22 cellular contexts compared by ENCODE assay signal in genomic region chr17:42255425-42255810, GRCh38. TPM values are rescaled to one million over a fixed set of nuclear protein-coding genes. Genes with fewer than 3 reads are reported as not detected.
A peak's percentile ranks its signal among the peaks of the same experiment; 100 is the strongest.
DNase-seq lines count a peak whose midpoint lies in the region; ATAC-seq and TF ChIP-seq lines count a peak whose summit lies in the region.
"Had no signal": no experiment of that assay in that cellular context is flagged by ENCODE, and none has a peak within 500 bp of the region (broad histone marks: within the 10 kb centered on the region; RNA-seq: fewer than 3 reads in every experiment).

No MANE protein-coding gene starts in this region.

- H3K79me1 ChIP-seq in IMR-90 (ENCODE audit: low read depth in 1 of 2, low read length in 2 of 2), result peaks cover 25 to 70% of the 10 kb centered on the region in 2 experiments

- H3K4me1 ChIP-seq in IMR-90 (ENCODE audit: control insufficient read depth, insufficient read depth, low read length), result no peaks in the 10 kb centered on the region; the same call in 1 of the 2 replicates
- peaks cover 2% of the 10 kb centered on the region for H3K4me1 ChIP-seq in right cardiac atrium (ENCODE audit: control insufficient read depth, insufficient read depth, low read length)
- H3K4me1 ChIP-seq: Peyer's patch, prostate gland, uterus had no signal

- CTCF ChIA-PET in IMR-90 (lab: Yijun Ruan, JAX), result no interaction called here

- no peak overlapping the region for H2AFZ ChIP-seq in IMR-90 (replicated peaks; ENCODE audit: low read length, poor library complexity)
- H2AFZ ChIP-seq: GM23248 had no signal

- no peak overlapping the region for H2BK20ac ChIP-seq in IMR-90 (ENCODE audit: low read depth, low read length)

- no peak overlapping the region for H3K4me3 ChIP-seq in IMR-90 (ENCODE audit: insufficient read depth, low read depth, low read length)
- no peak overlapping the region for H3K4me3 ChIP-seq in right cardiac atrium (ENCODE audit: low read length)
- H3K4me3 ChIP-seq: GM12878, GM23248, Peyer's patch, prostate gland, uterus had no signal

- H3K9ac ChIP-seq in IMR-90 (ENCODE audit: low read depth, low read length), result no peak overlapping the region
- H3K9ac ChIP-seq: GM23248 had no signal

- no peak overlapping the region for H2BK5ac ChIP-seq in IMR-90 (ENCODE audit: low read depth, low read length, poor library complexity, severe bottlenecking)

- no peak overlapping the region for H2AK9ac ChIP-seq in IMR-90 (replicated peaks; ENCODE audit: low read depth, low read length, poor library complexity)

- no peak overlapping the region for H4K5ac ChIP-seq in IMR-90 (ENCODE audit: low read depth, low read length)

- no peak overlapping the region for H3K4me3 Mint-ChIP-seq in natural killer cell treated with Interleukin-12 subunit alpha and Interleukin-12 subunit beta and Interleukin-15 and Interleukin-18, amount 100 ng/mL, for 72 hours
- no peak overlapping the region for H3K4me3 Mint-ChIP-seq in natural killer cell
- H3K4me3 Mint-ChIP-seq in activated naive CD8-positive, alpha-beta T cell treated with anti-CD3 and anti-CD28 coated beads, Interleukin-2, amount 50 U/mL, for 24 hours, result no peak overlapping the region
- H3K4me3 Mint-ChIP-seq in stimulated activated effector memory CD8-positive, alpha-beta T cell treated with anti-CD3 and anti-CD28 coated beads, Interleukin-12 subunit alpha, Interleukin-12 subunit beta, amount 100 ng/mL, for 72 hours, result no peak overlapping the region
- H3K4me3 Mint-ChIP-seq: activated B cell treated with CpG ODN at 0.5 μM for 24 hours; activated naive CD8-positive, alpha-beta T cell treated with anti-CD3 and anti-CD28 coated beads, Interleukin-2, amount 10 ng/mL, durations not matched to agents 7 days and 5 days had no signal

- H4K91ac ChIP-seq in IMR-90 (ENCODE audit: insufficient read depth, low read depth, low read length), result no peak overlapping the region

- H3K4me1 Mint-ChIP-seq in natural killer cell treated with Interleukin-12 subunit alpha and Interleukin-12 subunit beta and Interleukin-15 and Interleukin-18, amount 100 ng/mL, for 72 hours (ENCODE audit: low read depth in 2 of 2), result peaks cover 43 to 44% of the 10 kb centered on the region in 2 donors
- H3K4me1 Mint-ChIP-seq in natural killer cell, result peaks cover 16 to 22% of the 10 kb centered on the region in 2 donors
- H3K4me1 Mint-ChIP-seq in activated naive CD8-positive, alpha-beta T cell treated with anti-CD3 and anti-CD28 coated beads, Interleukin-2, amount 50 U/mL, for 24 hours, result peaks cover 52% of the 10 kb centered on the region
- H3K4me1 Mint-ChIP-seq in stimulated activated effector memory CD8-positive, alpha-beta T cell treated with anti-CD3 and anti-CD28 coated beads, Interleukin-12 subunit alpha, Interleukin-12 subunit beta, amount 100 ng/mL, for 72 hours, result peaks cover 70% of the 10 kb centered on the region

- H2AK5ac ChIP-seq in IMR-90 (ENCODE audit: low read depth, low read length), result no peak overlapping the region

- no peak overlapping the region for H3K23ac ChIP-seq in IMR-90 (ENCODE audit: low read depth, low read length)

- WGBS in IMR-90 (ENCODE audit: extremely low coverage in 2 of 2, insufficient read length in 1 of 2), 2 experiments, result no CpG with 5 or more reads among the region's 4 CpGs
- WGBS in right cardiac atrium, result 94% methylated on average over 4 of the region's 4 CpGs

- in situ Hi-C loops in IMR-90 (cut with MboI; ENCODE audit: low sequenced_read_pairs), result no loop called here
- in situ Hi-C loops in ACHN (cut with HindIII; ENCODE audit: low pct_ligation_motif_present, low pct_unique_long_range_greater_than_20kb, low sequenced_read_pairs), result no loop called here

- peak overlapping the region; percentile 7 to 17 for H3K27ac Mint-ChIP-seq in natural killer cell treated with Interleukin-12 subunit alpha and Interleukin-12 subunit beta and Interleukin-15 and Interleukin-18, amount 100 ng/mL, for 72 hours
- H3K27ac Mint-ChIP-seq in natural killer cell, result no peak overlapping the region
- peak overlapping the region; percentile 53 for H3K27ac Mint-ChIP-seq in activated naive CD8-positive, alpha-beta T cell treated with anti-CD3 and anti-CD28 coated beads, Interleukin-2, amount 50 U/mL, for 24 hours
- H3K27ac Mint-ChIP-seq in stimulated activated effector memory CD8-positive, alpha-beta T cell treated with anti-CD3 and anti-CD28 coated beads, Interleukin-12 subunit alpha, Interleukin-12 subunit beta, amount 100 ng/mL, for 72 hours, result peak overlapping the region; percentile 84
- H3K27ac Mint-ChIP-seq: activated B cell treated with CpG ODN at 0.5 μM for 24 hours; activated naive CD8-positive, alpha-beta T cell treated with anti-CD3 and anti-CD28 coated beads, Interleukin-2, amount 10 ng/mL, durations not matched to agents 7 days and 5 days had no signal

- H3K36me3 ChIP-seq in IMR-90 (ENCODE audit: control insufficient read depth, insufficient read depth, low read length), result no peaks in the 10 kb centered on the region; the same call in 1 of the 2 replicates
- H3K36me3 ChIP-seq: Peyer's patch, prostate gland, uterus had no signal

- H3K27me3 ChIP-seq in IMR-90 (ENCODE audit: control insufficient read depth, insufficient read depth, low read length) (no peaks in the 10 kb centered on the region), right cardiac atrium (ENCODE audit: control insufficient read depth, insufficient read depth) (no peaks in the 10 kb centered on the region)
- H3K27me3 ChIP-seq: Peyer's patch, uterus had no signal

- no peak overlapping the region for H3K56ac ChIP-seq in IMR-90 (ENCODE audit: extremely low read depth, insufficient read depth, low read length)

- dilution Hi-C loops in IMR-90 (cut with HindIII; ENCODE audit: low sequenced_read_pairs, unreplicated experiment), result no loop called here

- H4K8ac ChIP-seq in IMR-90 (ENCODE audit: low read depth in 2 of 2, low read length in 2 of 2), result no peak overlapping the region

- ATAC-seq in natural killer cell treated with Interleukin-12 subunit alpha and Interleukin-12 subunit beta and Interleukin-15 and Interleukin-18, amount 100 ng/mL, for 72 hours, result no peak
- ATAC-seq in natural killer cell (no peak), IMR-90 (ENCODE audit: low read depth) (no peak), right cardiac atrium (no peak)
- ATAC-seq in activated naive CD8-positive, alpha-beta T cell treated with anti-CD3 and anti-CD28 coated beads, Interleukin-2, amount 50 U/mL, for 24 hours, result no peak
- ATAC-seq in stimulated activated effector memory CD8-positive, alpha-beta T cell treated with anti-CD3 and anti-CD28 coated beads, Interleukin-12 subunit alpha, Interleukin-12 subunit beta, amount 100 ng/mL, for 72 hours, result no peak
- ATAC-seq: GM12878 had no signal

- intact Hi-C loops in natural killer cell (cut with micrococcal nuclease), result no loop called here
- intact Hi-C loops in IMR-90 (cut with micrococcal nuclease), result no loop called here
- intact Hi-C loops in right cardiac atrium (cut with DNase I), result no loop called here

- no peak overlapping the region for H3K18ac ChIP-seq in IMR-90 (ENCODE audit: low read depth, low read length)

- no peaks in the 10 kb centered on the region for H3K9me3 Mint-ChIP-seq in natural killer cell treated with Interleukin-12 subunit alpha and Interleukin-12 subunit beta and Interleukin-15 and Interleukin-18, amount 100 ng/mL, for 72 hours
- no peaks in the 10 kb centered on the region for H3K9me3 Mint-ChIP-seq in natural killer cell
- H3K9me3 Mint-ChIP-seq in activated naive CD8-positive, alpha-beta T cell treated with anti-CD3 and anti-CD28 coated beads, Interleukin-2, amount 50 U/mL, for 24 hours, result no peaks in the 10 kb centered on the region
- H3K9me3 Mint-ChIP-seq in stimulated activated effector memory CD8-positive, alpha-beta T cell treated with anti-CD3 and anti-CD28 coated beads, Interleukin-12 subunit alpha, Interleukin-12 subunit beta, amount 100 ng/mL, for 72 hours, result no peaks in the 10 kb centered on the region
- H3K9me3 Mint-ChIP-seq: activated B cell treated with CpG ODN at 0.5 μM for 24 hours; activated naive CD8-positive, alpha-beta T cell treated with anti-CD3 and anti-CD28 coated beads, Interleukin-2, amount 10 ng/mL, durations not matched to agents 7 days and 5 days had no signal

- H2BK120ac ChIP-seq in IMR-90 (ENCODE audit: low read depth, low read length), result no peak overlapping the region

- POLR2A ChIA-PET in IMR-90 (lab: Charles Lee; ENCODE audit: unreplicated experiment), result no interaction called here

- H3K36me3 Mint-ChIP-seq in natural killer cell treated with Interleukin-12 subunit alpha and Interleukin-12 subunit beta and Interleukin-15 and Interleukin-18, amount 100 ng/mL, for 72 hours, result no peaks in the 10 kb centered on the region
- no peaks in the 10 kb centered on the region for H3K36me3 Mint-ChIP-seq in natural killer cell
- H3K36me3 Mint-ChIP-seq in activated naive CD8-positive, alpha-beta T cell treated with anti-CD3 and anti-CD28 coated beads, Interleukin-2, amount 50 U/mL, for 24 hours (ENCODE audit: low read depth), result peaks cover 1% of the 10 kb centered on the region
- H3K36me3 Mint-ChIP-seq in stimulated activated effector memory CD8-positive, alpha-beta T cell treated with anti-CD3 and anti-CD28 coated beads, Interleukin-12 subunit alpha, Interleukin-12 subunit beta, amount 100 ng/mL, for 72 hours, result peaks cover 12% of the 10 kb centered on the region

- no TSS peak for BruUV-seq in IMR-90 (replicated peaks; lab: Mats Ljungman, UMichigan)

- TF ChIP-seq CTCF in natural killer cell (IDR thresholded peaks at IDR 0.05), result no peak
- TF ChIP-seq CTCF in IMR-90 (conservative IDR thresholded peaks at IDR 0.05; ENCODE audit: low read depth, low read length), result no peak

- H3K14ac ChIP-seq in IMR-90 (replicated peaks; ENCODE audit: low read depth, low read length), result 0 out of 2 replicates have a peak overlapping the region, but pooled peaks have one; percentile 0

- H3K4me2 ChIP-seq in IMR-90 (ENCODE audit: low read depth, low read length), result no peak overlapping the region

- no peak overlapping the region for H3K27ac ChIP-seq in IMR-90 (ENCODE audit: insufficient read depth, low read length)
- H3K27ac ChIP-seq in right cardiac atrium (ENCODE audit: low read length), result no peak overlapping the region
- H3K27ac ChIP-seq: GM23248, Peyer's patch, prostate gland had no signal

- no peak for TF ChIP-seq RAD21 in IMR-90 (IDR thresholded peaks at IDR 0.05; ENCODE audit: low read length)

- peaks cover 42% of the 10 kb centered on the region for H4K20me1 ChIP-seq in IMR-90 (ENCODE audit: insufficient read depth, low read length)

- H3K9me3 ChIP-seq in IMR-90 (ENCODE audit: control insufficient read depth, insufficient read depth, low read length) (no peaks in the 10 kb centered on the region), right cardiac atrium (ENCODE audit: control insufficient read depth, low read length) (no peaks in the 10 kb centered on the region)
- H3K9me3 ChIP-seq: Peyer's patch, prostate gland, uterus had no signal

- no peaks in the 10 kb centered on the region for H3K27me3 Mint-ChIP-seq in natural killer cell treated with Interleukin-12 subunit alpha and Interleukin-12 subunit beta and Interleukin-15 and Interleukin-18, amount 100 ng/mL, for 72 hours
- no peaks in the 10 kb centered on the region for H3K27me3 Mint-ChIP-seq in natural killer cell (ENCODE audit: low read depth in 2 of 2)
- H3K27me3 Mint-ChIP-seq in activated naive CD8-positive, alpha-beta T cell treated with anti-CD3 and anti-CD28 coated beads, Interleukin-2, amount 50 U/mL, for 24 hours, result no peaks in the 10 kb centered on the region
- H3K27me3 Mint-ChIP-seq: activated B cell treated with CpG ODN at 0.5 μM for 24 hours; activated naive CD8-positive, alpha-beta T cell treated with anti-CD3 and anti-CD28 coated beads, Interleukin-2, amount 10 ng/mL, durations not matched to agents 7 days and 5 days had no signal

- H2BK15ac ChIP-seq in IMR-90 (ENCODE audit: low read depth, low read length), result no peak overlapping the region

- TF ChIP-seq POLR2A in IMR-90 (IDR thresholded peaks at IDR 0.05; ENCODE audit: low read depth, low read length), result no peak

- H3K4ac ChIP-seq in IMR-90 (ENCODE audit: low read depth, low read length), result no peak overlapping the region

- peaks cover 5% of the 10 kb centered on the region; the same call in 1 of the 2 replicates for H3K9me1 ChIP-seq in IMR-90 (ENCODE audit: insufficient read depth, low read length)

- no peak for DNase-seq in natural killer cell treated with Interleukin-12 subunit alpha and Interleukin-12 subunit beta and Interleukin-15 and Interleukin-18, amount 100 ng/mL, for 72 hours (ENCODE audit: low spot score)
- no peak for DNase-seq in natural killer cell
- no peak for DNase-seq in IMR-90
- DNase-seq in activated naive CD8-positive, alpha-beta T cell treated with anti-CD3 and anti-CD28 coated beads, Interleukin-2, amount 50 U/mL, for 24 hours, result no peak
- DNase-seq in stimulated activated effector memory CD8-positive, alpha-beta T cell treated with anti-CD3 and anti-CD28 coated beads, Interleukin-12 subunit alpha, Interleukin-12 subunit beta, amount 100 ng/mL, for 72 hours (ENCODE audit: low spot score in 2 of 2), result no peak
- DNase-seq in right cardiac atrium, result no peak
- DNase-seq in HT-29 (ENCODE audit: low spot score), result no peak
- DNase-seq in ACHN, result no peak
- DNase-seq: activated B cell treated with CpG ODN at 0.5 μM for 24 hours; activated naive CD8-positive, alpha-beta T cell treated with anti-CD3 and anti-CD28 coated beads, Interleukin-2, amount 10 ng/mL, durations not matched to agents 7 days and 5 days; C1 segment of cervical spinal cord; GM23248; hippocampal formation; left colon; mammary epithelial cell; NCI-H1694; NCI-H510A; Peyer's patch; stimulated activated naive CD4-positive, alpha-beta T cell treated with Interleukin-2 at 50 U/mL for 16 hours; uterus had no signal

RNA-seq across cellular contexts. Expression of gene STAT5B, which starts 20.8 kb away (rescaled TPM):
- 100 to 1,000 TPM; 131 to 209 TPM for total RNA-seq in natural killer cell treated with Interleukin-12 subunit alpha and Interleukin-12 subunit beta and Interleukin-15 and Interleukin-18, amount 100 ng/mL, for 72 hours
- total RNA-seq in natural killer cell, result 100 to 1,000 TPM in 2 of 3 donors, 10 to 100 TPM in 1; 79.9 to 112 (median 103) TPM
- 21.7 and 24.4 TPM in 2 replicates for total RNA-seq in IMR-90 (2012; rRNA removed)
- polyA plus RNA-seq in IMR-90 (2012; rRNA removed), result 28.7 and 29.6 TPM in 2 replicates
- polyA plus RNA-seq in IMR-90 (2012; cell fraction: cytosol; rRNA removed), result 11.6 and 14.8 TPM in 2 replicates
- 95.5 and 119 TPM in 2 replicates for polyA plus RNA-seq in IMR-90 (2012; cell fraction: nucleus; rRNA removed; ENCODE audit: low replicate concordance)
- total RNA-seq in right cardiac atrium, result 10 to 100 TPM; 39.4 to 46.3 (median 40.5) TPM
- polyA plus RNA-seq in right cardiac atrium, result 19.7 TPM
- 11.1 and 13.9 TPM in 2 replicates for total RNA-seq in HT-29 (2014; rRNA removed; shearing (Covaris generic))

RNA-seq across cellular contexts. Expression of gene STAT5A, which starts 32.9 kb away (rescaled TPM):
- total RNA-seq in natural killer cell treated with Interleukin-12 subunit alpha and Interleukin-12 subunit beta and Interleukin-15 and Interleukin-18, amount 100 ng/mL, for 72 hours, result 100 to 1,000 TPM; 187 to 392 TPM
- total RNA-seq in natural killer cell, result 100 to 1,000 TPM; 112 to 135 (median 117) TPM
- 1.3 and 1.4 TPM in 2 replicates for total RNA-seq in IMR-90 (2012; rRNA removed)
- 1.4 and 1.5 TPM in 2 replicates for polyA plus RNA-seq in IMR-90 (2012; rRNA removed)
- polyA plus RNA-seq in IMR-90 (2012; cell fraction: cytosol; rRNA removed), result 1.9 and 2.0 TPM in 2 replicates
- 5.2 and 5.6 TPM in 2 replicates for polyA plus RNA-seq in IMR-90 (2012; cell fraction: nucleus; rRNA removed; ENCODE audit: low replicate concordance)
- 10 to 100 TPM; 20.8 to 30.5 (median 23.3) TPM for total RNA-seq in right cardiac atrium
- polyA plus RNA-seq in right cardiac atrium, result 8.1 TPM
- 11.3 and 11.7 TPM in 2 replicates for total RNA-seq in HT-29 (2014; rRNA removed; shearing (Covaris generic))

Comparison
In these comparisons a context has a peak if more than half of its experiments do, and no peak if none do; other contexts are left out.
1. H3K27ac Mint-ChIP-seq: peak in natural killer cell treated with Interleukin-12 subunit alpha and Interleukin-12 subunit beta and Interleukin-15 and Interleukin-18, amount 100 ng/mL, for 72 hours (2 of 2), activated naive CD8-positive, alpha-beta T cell treated with anti-CD3 and anti-CD28 coated beads, Interleukin-2, amount 50 U/mL, for 24 hours (single experiment) and stimulated activated effector memory CD8-positive, alpha-beta T cell treated with anti-CD3 and anti-CD28 coated beads, Interleukin-12 subunit alpha, Interleukin-12 subunit beta, amount 100 ng/mL, for 72 hours (single experiment); none in natural killer cell (0 of 2).